ENCODE assay signal across 14 cellular contexts in the genomic region with DNA sequence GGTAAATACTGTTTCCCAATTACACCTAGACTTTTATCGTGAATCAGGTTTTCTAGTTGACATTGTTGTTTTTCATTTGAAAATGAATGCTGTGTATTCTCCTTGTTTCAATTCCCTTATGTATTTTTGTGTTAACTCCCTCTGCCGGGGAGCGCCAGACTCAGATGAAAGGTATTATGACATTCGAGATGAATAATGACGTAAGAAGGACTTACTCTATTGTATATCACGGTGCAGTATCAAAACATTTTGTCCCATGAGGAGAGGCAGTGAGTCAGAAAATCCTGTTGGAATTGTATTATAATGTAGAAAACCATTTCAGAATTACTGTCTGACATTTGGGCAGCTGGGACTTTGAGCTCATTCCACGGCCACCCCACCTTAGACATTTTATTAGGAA.
DNase-seq lines count a peak whose midpoint lies in the region; ATAC-seq and TF ChIP-seq lines count a peak whose summit lies in the region.
"Had no signal": no experiment of that assay in that cellular context is flagged by ENCODE, and none has a peak within 500 bp of the region (broad histone marks: within the 10 kb centered on the region; RNA-seq: fewer than 3 reads in every experiment).

No MANE protein-coding gene starts in this region.

- DNase-seq in NCI-H2107 treated with DMSO at 0.1 percent for 48 hours (lab: John Stamatoyannopoulos, UW; ENCODE audit: unreplicated experiment) (peak; percentile 65), NCI-H2107 (lab: John Stamatoyannopoulos, UW) (no peak), cardiac fibroblast (ENCODE audit: low read depth in 2 of 2) (peak; percentile 90 to 93), iris pigment epithelial cell (ENCODE audit: low read depth) (peak; percentile 89), type B pancreatic cell (ENCODE audit: extremely low spot score, unreplicated experiment) (no peak), COLO668 (lab: John Stamatoyannopoulos, UW; ENCODE audit: unreplicated experiment) (no peak)
- no peak for DNase-seq in stimulated activated naive CD8-positive, alpha-beta T cell treated with anti-CD3 and anti-CD28 coated beads, Interleukin-15, amount 100 ng/mL, for 72 hours
- DNase-seq: activated CD4-positive, alpha-beta memory T cell treated with anti-CD3 and anti-CD28 coated beads for 36 hours; activated naive CD4-positive, alpha-beta T cell treated with Interleukin-2 at 50 U/mL for 16 hours; HFFc6; mesendoderm; NCI-H2029 had no signal

- no peak overlapping the region for H3K27ac Mint-ChIP-seq in type B pancreatic cell
- H3K27ac Mint-ChIP-seq in stimulated activated naive CD8-positive, alpha-beta T cell treated with anti-CD3 and anti-CD28 coated beads, Interleukin-15, amount 100 ng/mL, for 72 hours: no peak overlapping the region
- H3K27ac Mint-ChIP-seq: activated CD4-positive, alpha-beta memory T cell treated with anti-CD3 and anti-CD28 coated beads for 36 hours; HFFc6 had no signal

- H3K27me3 Mint-ChIP-seq in type B pancreatic cell: no peaks in the 10 kb centered on the region
- H3K27me3 Mint-ChIP-seq in stimulated activated naive CD8-positive, alpha-beta T cell treated with anti-CD3 and anti-CD28 coated beads, Interleukin-15, amount 100 ng/mL, for 72 hours: no peaks in the 10 kb centered on the region
- H3K27me3 Mint-ChIP-seq: activated CD4-positive, alpha-beta memory T cell treated with anti-CD3 and anti-CD28 coated beads for 36 hours had no signal

- peak; percentile 48 for TF ChIP-seq CTCF in cardiac fibroblast (IDR thresholded peaks at IDR 0.05; ENCODE audit: low read depth, low read length)
- no peak for TF ChIP-seq CTCF in type B pancreatic cell (conservative IDR thresholded peaks at IDR 0.05)

- peaks cover 37% of the 10 kb centered on the region for H3K4me1 Mint-ChIP-seq in type B pancreatic cell (ENCODE audit: unreplicated experiment)
- peaks cover 52% of the 10 kb centered on the region for H3K4me1 Mint-ChIP-seq in stimulated activated naive CD8-positive, alpha-beta T cell treated with anti-CD3 and anti-CD28 coated beads, Interleukin-15, amount 100 ng/mL, for 72 hours

- no peak overlapping the region for H3K4me3 ChIP-seq in cardiac fibroblast (replicated peaks in 1 of 2; ENCODE audit: low read depth in 2 of 2, low read length in 2 of 2)
- H3K4me3 ChIP-seq: thoracic aorta had no signal

- peaks cover 4% of the 10 kb centered on the region for H3K9me3 Mint-ChIP-seq in type B pancreatic cell
- no peaks in the 10 kb centered on the region for H3K9me3 Mint-ChIP-seq in stimulated activated naive CD8-positive, alpha-beta T cell treated with anti-CD3 and anti-CD28 coated beads, Interleukin-15, amount 100 ng/mL, for 72 hours
- H3K9me3 Mint-ChIP-seq: activated CD4-positive, alpha-beta memory T cell treated with anti-CD3 and anti-CD28 coated beads for 36 hours; HFFc6 had no signal

- ATAC-seq in stimulated activated naive CD8-positive, alpha-beta T cell treated with anti-CD3 and anti-CD28 coated beads, Interleukin-15, amount 100 ng/mL, for 72 hours: no peak
- no peak for ATAC-seq in GM19467 (IDR thresholded peaks at IDR 0.05; ENCODE audit: unreplicated experiment)

- H3K36me3 Mint-ChIP-seq in type B pancreatic cell: no peaks in the 10 kb centered on the region
- H3K36me3 Mint-ChIP-seq: activated CD4-positive, alpha-beta memory T cell treated with anti-CD3 and anti-CD28 coated beads for 36 hours had no signal

- H3K4me3 Mint-ChIP-seq in type B pancreatic cell: peak overlapping the region; percentile 19
- no peak overlapping the region for H3K4me3 Mint-ChIP-seq in stimulated activated naive CD8-positive, alpha-beta T cell treated with anti-CD3 and anti-CD28 coated beads, Interleukin-15, amount 100 ng/mL, for 72 hours
- H3K4me3 Mint-ChIP-seq: activated CD4-positive, alpha-beta memory T cell treated with anti-CD3 and anti-CD28 coated beads for 36 hours; HFFc6 had no signal

Comparison
In these comparisons a context has a peak if more than half of its experiments do, and no peak if none do; other contexts are left out.
1. DNase-seq: peak in NCI-H2107 treated with DMSO at 0.1 percent for 48 hours (single experiment), cardiac fibroblast (2 of 2) and iris pigment epithelial cell (single experiment); none in NCI-H2107 (single experiment), type B pancreatic cell (single experiment), stimulated activated naive CD8-positive, alpha-beta T cell treated with anti-CD3 and anti-CD28 coated beads, Interleukin-15, amount 100 ng/mL, for 72 hours (0 of 2) and COLO668 (single experiment).